ENCODE assay signal across 8 cellular contexts in the genomic region with DNA sequence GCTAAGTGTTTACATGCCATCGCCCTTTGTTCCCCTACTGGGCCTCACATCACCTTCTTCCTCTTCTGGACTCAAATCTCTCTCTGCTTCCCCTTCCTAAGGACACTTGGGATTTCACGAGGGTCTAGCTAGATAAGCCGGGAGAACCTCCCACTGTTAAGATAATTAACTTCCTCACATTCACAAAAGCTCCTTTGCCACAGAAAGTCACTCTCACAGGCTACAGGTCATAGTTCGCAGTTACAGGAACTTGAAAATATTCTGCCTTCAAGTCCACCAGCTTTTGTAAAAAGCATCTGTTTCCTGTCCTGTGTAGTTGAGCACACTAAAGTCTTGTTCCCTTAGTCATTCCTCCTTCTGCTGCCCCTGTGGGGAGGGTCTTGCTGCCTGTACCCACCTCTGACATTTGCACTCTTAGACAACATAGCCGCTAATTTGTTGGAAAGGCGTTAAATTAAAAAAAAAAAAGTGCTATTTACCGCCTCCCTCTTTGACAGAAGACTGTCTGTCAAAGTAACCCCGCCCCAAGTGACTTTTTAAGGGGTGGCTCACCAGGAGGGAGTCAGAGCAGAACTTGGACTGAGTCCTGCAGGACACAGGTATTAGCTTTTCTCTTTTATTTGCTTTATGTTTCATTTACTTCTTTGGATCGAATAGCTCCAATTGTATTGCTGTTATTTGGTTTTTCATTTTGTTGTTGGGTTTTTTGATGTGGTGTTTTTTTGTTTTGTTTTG. TPM values are rescaled to one million over a fixed set of nuclear protein-coding genes. Genes with fewer than 3 reads are reported as not detected.
DNase-seq lines count a peak whose midpoint lies in the region; ATAC-seq, FAIRE-seq and TF ChIP-seq lines count a peak whose summit lies in the region.

No MANE protein-coding gene starts in this region.

- no peak overlapping the region for H3K23ac ChIP-seq in H1 (ENCODE audit: insufficient read length)

- H2BK5ac ChIP-seq in H1 (ENCODE audit: low read depth, low read length) = peak overlapping the region; percentile 49; the same call in 1 of the 2 replicates

- FAIRE-seq in H1 (lab: Jason Lieb, UNC) = no peak

- no peak overlapping the region for H3K4ac ChIP-seq in H1 (replicated peaks; ENCODE audit: insufficient read length, low read depth, low read length)

- 37% methylated on average over 9 of the region's 9 CpGs; no CpG with 5 or more reads in 1 of the 2 experiments for WGBS in H1 (ENCODE audit: extremely low coverage in 1 of 2, insufficient coverage in 1 of 2, insufficient read length in 1 of 2, insufficient replicate concordance in 2 of 2, low coverage in 1 of 2, low lambda C conversion rate in 2 of 2, missing lambda C conversion rate in 1 of 2), 2 experiments

- H2AFZ ChIP-seq in H1 (ENCODE audit: low read length) = peak overlapping the region; percentile 57; the same call in 1 of the 2 replicates
- no peak overlapping the region for H2AFZ ChIP-seq in PC-9

- H2BK12ac ChIP-seq in H1 (ENCODE audit: low read depth, low read length) = peak overlapping the region; percentile 29; the same call in 1 of the 2 replicates

- no peaks in the 10 kb centered on the region for H3K79me2 ChIP-seq in H1 (ENCODE audit: control insufficient read depth in 1 of 2, insufficient read depth in 2 of 2, low read length in 2 of 2)
- H3K79me2 ChIP-seq in PC-9 (ENCODE audit: low read depth) = no peaks in the 10 kb centered on the region

- no peak for TF ChIP-seq RAD21 in H1 (IDR thresholded peaks at IDR 0.05 in 1 of 2, conservative IDR thresholded peaks at IDR 0.05 in 1 of 2; ENCODE audit: low read depth in 2 of 2, low read length in 2 of 2)

- POLR2A ChIA-PET in H1 (lab: Charles Lee; ENCODE audit: partially characterized antibody) = interaction anchor here (0.6 kb wide), 1 partner anchor 1961 kb away, joined by 3 read pairs; no protein-coding TSS in a partner anchor
- POLR2A ChIA-PET in PC-9 (lab: Charles Lee; ENCODE audit: unreplicated experiment) = interaction anchor here (0.6 kb wide), 1 partner anchor 183 kb away, joined by 17 read pairs; no protein-coding TSS in a partner anchor

- H3K4me2 ChIP-seq in H1 (ENCODE audit: insufficient read depth in 1 of 2, low read depth in 2 of 2, low read length in 2 of 2) (peak overlapping the region; percentile 39 to 91), PC-9 (no peak overlapping the region)

- peak; percentile 55 for ATAC-seq in HG02981 (IDR thresholded peaks at IDR 0.05; ENCODE audit: unreplicated experiment)
- ATAC-seq in GM19023 (IDR thresholded peaks at IDR 0.05; ENCODE audit: unreplicated experiment) = no peak

- H3K4me1 ChIP-seq in H1 (replicated peaks in 1 of 4; ENCODE audit: control insufficient read depth in 3 of 4, insufficient read depth in 4 of 4, low read length in 3 of 4) (peaks cover 0 to 5% (median 0%) of the 10 kb centered on the region in 4 experiments; a peak in 1 of 7 replicates), PC-9 (replicated peaks; ENCODE audit: insufficient read depth) (no peaks in the 10 kb centered on the region)

- H3K4me3 ChIP-seq in GM08714 (ENCODE audit: low read length) (peak overlapping the region; percentile 98), H1 (ENCODE audit: extremely low read depth in 1 of 4, insufficient read depth in 2 of 4, low read depth in 3 of 4, low read length in 4 of 4) (peak overlapping the region in 2 of 4 experiments; percentile 5 to 36; a peak in 4 of 8 replicates), PC-9 (no peak overlapping the region)

- H2BK20ac ChIP-seq in H1 (ENCODE audit: low read length) = no peak overlapping the region

- 0 out of 2 replicates have a peak overlapping the region, but pooled peaks have one; percentile 81 for H2BK15ac ChIP-seq in H1 (ENCODE audit: low read length)

- H4K8ac ChIP-seq in H1 (ENCODE audit: extremely low read depth, insufficient read depth, low read length) = no peak overlapping the region

- no TSS peak for BruUV-seq in PC-9 (replicated peaks; lab: Mats Ljungman, UMichigan)

- peak; percentile 52 for DNase-seq in activated CD4-positive, CD25-positive, alpha-beta regulatory T cell treated with anti-CD3 and anti-CD28 coated beads, Interleukin-2, amount 50 U/mL, for 16 hours (ENCODE audit: low read depth, low spot score)
- DNase-seq in H1 (ENCODE audit: low read depth in 1 of 2, low spot score in 2 of 2) (no peak), H4 (ENCODE audit: low spot score) (no peak), PC-9 (no peak)
- peak; percentile 81 for DNase-seq in stimulated activated CD4-positive, alpha-beta T cell treated with anti-CD3 and anti-CD28 coated beads, Interleukin-15, amount 100 ng/mL, for 24 hours

- no peaks in the 10 kb centered on the region for H3K9me2 ChIP-seq in PC-9 (ENCODE audit: insufficient read depth)

- no peak overlapping the region for H2BK120ac ChIP-seq in H1 (replicated peaks; ENCODE audit: low read depth, low read length)

- TF ChIP-seq POLR2A in H1 (IDR thresholded peaks at IDR 0.05; ENCODE audit: control extremely low read depth in 1 of 2, low read depth in 2 of 2, low read length in 2 of 2) = no peak

- H3K27ac ChIP-seq in H1 (ENCODE audit: low read depth, low read length) (no peak overlapping the region), PC-9 (no peak overlapping the region)

- no peak overlapping the region; the same call in 1 of the 2 replicates for H3K18ac ChIP-seq in H1 (ENCODE audit: extremely low read depth, low read length)

- CTCF ChIA-PET in H1 (lab: Charles Lee; ENCODE audit: partially characterized antibody) = interaction anchor here (0.6 to 4.8 kb wide), 12 partner anchors 9 to 825 kb away, joined by 3 to 34 read pairs (median 4); no protein-coding TSS in a partner anchor
- CTCF ChIA-PET in PC-9 (lab: Charles Lee) = no interaction called here

- no peak for TF ChIP-seq EP300 in H1 (IDR thresholded peaks at IDR 0.05; ENCODE audit: borderline replicate concordance in 1 of 2, low read depth in 2 of 2, low read length in 2 of 2)

- no peak overlapping the region for H2AK5ac ChIP-seq in H1 (ENCODE audit: low read depth, low read length)

- no peak overlapping the region for H3K9ac ChIP-seq in H1 (replicated peaks in 1 of 4; ENCODE audit: extremely low read depth in 1 of 4, low read depth in 3 of 4, low read length in 3 of 4)

- H3K9me3 ChIP-seq in H1 (ENCODE audit: insufficient read depth in 2 of 2, low read depth in 1 of 2, low read length in 1 of 2) = peaks cover 4 to 22% of the 10 kb centered on the region in 2 experiments; a peak in 2 of 4 replicates
- H3K9me3 ChIP-seq in PC-9 (ENCODE audit: insufficient read depth, low read depth) = no peaks in the 10 kb centered on the region

- H4K20me1 ChIP-seq in H1 (replicated peaks in 1 of 2; ENCODE audit: control insufficient read depth in 1 of 2, insufficient read depth in 2 of 2, low read length in 2 of 2) (no peaks in the 10 kb centered on the region), PC-9 (ENCODE audit: insufficient read depth) (no peaks in the 10 kb centered on the region)

- no peak overlapping the region for H4K91ac ChIP-seq in H1 (replicated peaks; ENCODE audit: insufficient read length, low read length)

- H4K5ac ChIP-seq in H1 (ENCODE audit: insufficient read length, low read depth, low read length) = no peak overlapping the region

- intact Hi-C loops in PC-9 (cut with micrococcal nuclease; ENCODE audit: unreplicated experiment) = no loop called here

- no peak for TF ChIP-seq CTCF in H1 (IDR thresholded peaks at IDR 0.05; ENCODE audit: control extremely low read depth in 1 of 3, insufficient read depth in 1 of 3, low read depth in 1 of 3, low read length in 3 of 3)
- TF ChIP-seq CTCF in PC-9 (conservative IDR thresholded peaks at IDR 0.05) = no peak

- H3K79me1 ChIP-seq in H1 (ENCODE audit: low read depth, low read length) = no peaks in the 10 kb centered on the region

- no peak overlapping the region for H3K14ac ChIP-seq in H1 (ENCODE audit: insufficient read length)

- H3K56ac ChIP-seq in H1 (replicated peaks; ENCODE audit: insufficient read length, low read depth, low read length) = no peak overlapping the region

- H3K27me3 ChIP-seq in H1 (replicated peaks in 1 of 4; ENCODE audit: control insufficient read depth in 3 of 4, extremely low read depth in 1 of 4, insufficient read depth in 3 of 4, low read length in 3 of 4) (no peaks in the 10 kb centered on the region), PC-9 (ENCODE audit: insufficient read depth, low read depth) (peaks cover 98% of the 10 kb centered on the region)

- no peaks in the 10 kb centered on the region for H3F3A ChIP-seq in PC-9 (ENCODE audit: insufficient read depth, low read depth)

- peaks cover 4% of the 10 kb centered on the region; the same call in 1 of the 2 replicates for H3K23me2 ChIP-seq in H1 (ENCODE audit: low read depth, low read length)

- H3K36me3 ChIP-seq in H1 (ENCODE audit: control insufficient read depth in 2 of 4, insufficient read depth in 4 of 4, low read length in 3 of 4) = no peaks in the 10 kb centered on the region
- no peaks in the 10 kb centered on the region for H3K36me3 ChIP-seq in PC-9 (ENCODE audit: low read depth)

TF ChIP-seq in H1, 55 proteins besides CTCF, POLR2A, EP300 and RAD21:
- TF ChIP-seq EGR1 (IDR thresholded peaks at IDR 0.05; ENCODE audit: borderline replicate concordance, low read depth, low read length) (no peak), JUN (IDR thresholded peaks at IDR 0.05; ENCODE audit: low read depth, low read length) (no peak)
TF ChIP-seq in H1: peak in this region for 0.

RNA-seq across cellular contexts. Expression of gene CEACAM21, which starts 26.8 kb away (rescaled TPM):
- total RNA-seq in H1 (2021; fragmentation: NEBNext Ultra II Directional; extraction: Animal tissue kit (Norgen Biotek cat#: 25700)) = not detected in 2 replicates
- 0.06 TPM in 1 of 2 replicates, not detected in the other for polyA plus RNA-seq in H1 (2011; rRNA removed)
- not detected for polyA plus RNA-seq in H1 (2011; cell fraction: cytosol; rRNA removed)
- not detected for polyA plus RNA-seq in H1 (2011; cell fraction: nucleus; rRNA removed)
- polyA plus RNA-seq in H1 (2012, experiment 1 of 2) = 0.20 to 0.36 TPM in 2 of 4 replicates, not detected in the others
- not detected for polyA plus RNA-seq in H1 (2012, experiment 2 of 2)
- polyA plus RNA-seq in H1 (2013, experiment 1 of 2) = 0.12 TPM
- 0.11 TPM for polyA plus RNA-seq in H1 (2013, experiment 2 of 2)
- not detected in 2 replicates for polyA minus RNA-seq in H1 (2011; rRNA and poly(A)+ RNA removed)
- not detected for polyA minus RNA-seq in H1 (2011; cell fraction: cytosol; rRNA and poly(A)+ RNA removed)
- not detected for polyA minus RNA-seq in H1 (2011; cell fraction: nucleus; rRNA and poly(A)+ RNA removed)
- 0.14 TPM in 1 of 2 replicates, not detected in the other for total RNA-seq in H4 (2014; rRNA removed; shearing (Covaris generic))
- not detected in 2 replicates for total RNA-seq in PC-9 (2021)

Comparison
In these comparisons a context has a peak if more than half of its experiments do, and no peak if none do; other contexts are left out.
1. DNase-seq: peak in activated CD4-positive, CD25-positive, alpha-beta regulatory T cell treated with anti-CD3 and anti-CD28 coated beads, Interleukin-2, amount 50 U/mL, for 16 hours (single experiment) and stimulated activated CD4-positive, alpha-beta T cell treated with anti-CD3 and anti-CD28 coated beads, Interleukin-15, amount 100 ng/mL, for 24 hours (single experiment); none in H1 (0 of 2), H4 (single experiment) and PC-9 (0 of 2).